16 cellular contexts compared by ENCODE assay signal in the genomic region with DNA sequence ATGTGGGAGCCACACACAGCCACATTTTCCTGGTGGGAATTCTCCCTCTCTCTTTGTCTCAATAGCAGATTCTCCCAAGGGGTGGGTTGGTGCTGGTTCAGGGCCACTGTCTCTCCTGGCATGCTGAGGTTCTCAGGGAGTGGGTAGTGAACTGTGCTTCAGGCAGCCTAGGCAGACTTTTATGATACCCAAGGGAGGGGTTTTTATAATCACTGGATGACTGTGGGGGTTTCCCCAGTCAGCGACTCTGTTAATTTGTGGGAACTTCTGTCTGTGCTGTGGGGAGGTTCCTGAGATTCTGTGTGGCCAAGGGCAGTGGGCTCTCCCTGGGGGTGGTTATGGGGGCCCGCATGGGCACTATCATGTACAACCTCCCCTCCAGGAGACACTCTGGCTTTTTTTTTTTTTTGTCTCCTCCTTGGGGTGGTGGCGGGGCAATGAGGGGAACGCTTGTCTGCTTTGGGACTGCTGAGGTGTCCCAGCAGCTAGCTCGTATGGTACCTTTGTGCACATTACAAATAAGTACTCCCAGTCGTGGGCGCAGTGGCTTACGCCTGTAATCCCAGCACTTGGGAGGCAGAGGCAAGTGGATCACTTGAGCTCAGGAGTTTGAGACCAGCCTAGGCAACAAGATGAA. TPM values are rescaled to one million over a fixed set of nuclear protein-coding genes. Genes with fewer than 3 reads are reported as not detected.
DNase-seq lines count a peak whose midpoint lies in the region; ATAC-seq, FAIRE-seq and TF ChIP-seq lines count a peak whose summit lies in the region.
"Had no signal": no experiment of that assay in that cellular context is flagged by ENCODE, and none has a peak within 500 bp of the region (broad histone marks: within the 10 kb centered on the region; RNA-seq: fewer than 3 reads in every experiment).

No MANE protein-coding gene starts in this region.

- no peaks in the 10 kb centered on the region for H3K9me3 Mint-ChIP-seq in CD4-positive, CD25-positive, alpha-beta regulatory T cell
- no peaks in the 10 kb centered on the region for H3K9me3 Mint-ChIP-seq in memory B cell
- H3K9me3 Mint-ChIP-seq: activated T-helper 1 cell treated with anti-CD3 and anti-CD28 coated beads, Interleukin-12 subunit alpha, Interleukin-12 subunit beta, Interleukin-2, Interleukin-4 antibody, amounts not matched to agents 30 ng/mL and 10 ng/mL and 1 ng/mL, durations not matched to agents 14 hours and 24 hours and 36 hours; immature natural killer cell had no signal

- no peak overlapping the region for H3K4me3 ChIP-seq in CD4-positive, CD25-positive, alpha-beta regulatory T cell (ENCODE audit: low read depth, low read length)
- no peak overlapping the region for H3K4me3 ChIP-seq in brain microvascular endothelial cell (ENCODE audit: low read depth, low read length)
- H3K4me3 ChIP-seq in WERI-Rb-1 (ENCODE audit: low read depth, low read length) = no peak overlapping the region
- H3K4me3 ChIP-seq: thoracic aorta had no signal

- DNase-seq in CD4-positive, CD25-positive, alpha-beta regulatory T cell = no peak
- DNase-seq in GM10266 (ENCODE audit: extremely low spot score) (peak; percentile 73), NAMALWA (ENCODE audit: low spot score) (peak; percentile 36), memory B cell (ENCODE audit: low spot score in 2 of 2) (no peak), brain microvascular endothelial cell (no peak), left ventricle myocardium superior (no peak), WERI-Rb-1 (no peak), RCC 7860 (ENCODE audit: low spot score) (no peak)
- DNase-seq: effector CD4-positive, alpha-beta T cell; foreskin fibroblast; immature natural killer cell; KBM-7; NCI-H82 had no signal

- no peak for ATAC-seq in CD4-positive, CD25-positive, alpha-beta regulatory T cell (ENCODE audit: low read depth in 2 of 2)
- ATAC-seq in memory B cell (ENCODE audit: low read depth) (peak; percentile 70), left ventricle myocardium superior (no peak)

- H3K27me3 Mint-ChIP-seq in CD4-positive, CD25-positive, alpha-beta regulatory T cell = peaks cover 9% of the 10 kb centered on the region
- peaks cover 10% of the 10 kb centered on the region for H3K27me3 Mint-ChIP-seq in memory B cell

- no peaks in the 10 kb centered on the region for H3K27me3 ChIP-seq in CD4-positive, CD25-positive, alpha-beta regulatory T cell (ENCODE audit: control insufficient read depth, insufficient read depth, low read length)
- H3K27me3 ChIP-seq in brain microvascular endothelial cell (replicated peaks) (no peaks in the 10 kb centered on the region), WERI-Rb-1 (ENCODE audit: insufficient read depth, low read depth, severe bottlenecking) (no peaks in the 10 kb centered on the region)

- intact Hi-C loops in left ventricle myocardium superior (cut with micrococcal nuclease) = no loop called here

- TF ChIP-seq CTCF in GM10266 (IDR thresholded peaks at IDR 0.05; ENCODE audit: control insufficient read depth, insufficient read depth, low read depth, missing control alignments) = no peak
- TF ChIP-seq CTCF in brain microvascular endothelial cell (IDR thresholded peaks at IDR 0.05; ENCODE audit: low read depth, low read length, missing control alignments) = no peak
- TF ChIP-seq CTCF in WERI-Rb-1 (IDR thresholded peaks at IDR 0.05; ENCODE audit: low read depth, low read length) = no peak

- H3K27ac Mint-ChIP-seq in CD4-positive, CD25-positive, alpha-beta regulatory T cell = peak overlapping the region in 2 of 3 donors; percentile 14 to 55
- H3K27ac Mint-ChIP-seq in memory B cell = no peak overlapping the region
- H3K27ac Mint-ChIP-seq: activated T-helper 1 cell treated with anti-CD3 and anti-CD28 coated beads, Interleukin-12 subunit alpha, Interleukin-12 subunit beta, Interleukin-2, Interleukin-4 antibody, amounts not matched to agents 30 ng/mL and 10 ng/mL and 1 ng/mL, durations not matched to agents 14 hours and 24 hours and 36 hours; immature natural killer cell had no signal

- H3K4me1 ChIP-seq in CD4-positive, CD25-positive, alpha-beta regulatory T cell (ENCODE audit: control insufficient read depth, insufficient read depth, low read length, poor library complexity, severe bottlenecking) = no peaks in the 10 kb centered on the region

- no peak overlapping the region for H3K27ac ChIP-seq in CD4-positive, CD25-positive, alpha-beta regulatory T cell (ENCODE audit: insufficient read depth, low read length, poor library complexity, severe bottlenecking)
- H3K27ac ChIP-seq in brain microvascular endothelial cell = no peak overlapping the region
- no peak overlapping the region for H3K27ac ChIP-seq in WERI-Rb-1
- H3K27ac ChIP-seq: thoracic aorta had no signal

- H3K4me1 Mint-ChIP-seq in CD4-positive, CD25-positive, alpha-beta regulatory T cell = peaks cover 0 to 3% (median under 1%) of the 10 kb centered on the region in 4 donors
- peaks cover 5% of the 10 kb centered on the region for H3K4me1 Mint-ChIP-seq in memory B cell
- H3K4me1 Mint-ChIP-seq: immature natural killer cell had no signal

- H3K4me3 Mint-ChIP-seq in CD4-positive, CD25-positive, alpha-beta regulatory T cell = no peak overlapping the region
- H3K4me3 Mint-ChIP-seq in memory B cell = no peak overlapping the region
- H3K4me3 Mint-ChIP-seq: activated T-helper 1 cell treated with anti-CD3 and anti-CD28 coated beads, Interleukin-12 subunit alpha, Interleukin-12 subunit beta, Interleukin-2, Interleukin-4 antibody, amounts not matched to agents 30 ng/mL and 10 ng/mL and 1 ng/mL, durations not matched to agents 14 hours and 24 hours and 36 hours; immature natural killer cell had no signal

- no peaks in the 10 kb centered on the region for H3K36me3 Mint-ChIP-seq in CD4-positive, CD25-positive, alpha-beta regulatory T cell
- no peaks in the 10 kb centered on the region for H3K36me3 Mint-ChIP-seq in memory B cell
- H3K36me3 Mint-ChIP-seq: immature natural killer cell had no signal

- in situ Hi-C loops in brain microvascular endothelial cell (cut with HindIII; ENCODE audit: low pct_ligation_motif_present, low sequenced_read_pairs) = no loop called here

- no peaks in the 10 kb centered on the region for H3K36me3 ChIP-seq in CD4-positive, CD25-positive, alpha-beta regulatory T cell (ENCODE audit: control insufficient read depth, insufficient read depth, low read length)
- H3K36me3 ChIP-seq in brain microvascular endothelial cell (replicated peaks) (no peaks in the 10 kb centered on the region), WERI-Rb-1 (no peaks in the 10 kb centered on the region)
- H3K36me3 ChIP-seq: thoracic aorta had no signal

- H3K9me3 ChIP-seq in CD4-positive, CD25-positive, alpha-beta regulatory T cell (ENCODE audit: control insufficient read depth in 2 of 2, low read length in 2 of 2) = no peaks in the 10 kb centered on the region
- no peaks in the 10 kb centered on the region for H3K9me3 ChIP-seq in WERI-Rb-1 (ENCODE audit: severe bottlenecking)
- H3K9me3 ChIP-seq: thoracic aorta had no signal

- no peak for FAIRE-seq in RCC 7860 (lab: Jason Lieb, UNC)
- FAIRE-seq: TTC549 had no signal

RNA-seq across cellular contexts. Expression of a gene that starts 10.0 kb away (rescaled TPM):
- 2.3 TPM for total RNA-seq in CD4-positive, CD25-positive, alpha-beta regulatory T cell
- polyA plus RNA-seq in CD4-positive, CD25-positive, alpha-beta regulatory T cell = under 1 TPM in 1 of 4 donors, not detected in 3; 0.25 TPM
- total RNA-seq in left ventricle myocardium superior = 2.1 TPM

RNA-seq across cellular contexts. Expression of a gene that starts 26.7 kb away (rescaled TPM):
- total RNA-seq in CD4-positive, CD25-positive, alpha-beta regulatory T cell = 33.5 TPM
- polyA plus RNA-seq in CD4-positive, CD25-positive, alpha-beta regulatory T cell = 10 to 100 TPM in 3 of 4 donors, 1 to 10 TPM in 1; 9.3 to 15.5 (median 12.6) TPM
- total RNA-seq in left ventricle myocardium superior = 35.9 TPM

RNA-seq across cellular contexts. Expression of a gene that starts 26.9 kb away (rescaled TPM):
- 29.3 TPM for total RNA-seq in CD4-positive, CD25-positive, alpha-beta regulatory T cell
- 10 to 100 TPM; 45.2 to 52.6 (median 48.3) TPM for polyA plus RNA-seq in CD4-positive, CD25-positive, alpha-beta regulatory T cell
- 116 TPM for total RNA-seq in left ventricle myocardium superior

RNA-seq across cellular contexts. Expression of a gene that starts 32.5 kb away (rescaled TPM):
- 7.7 TPM for total RNA-seq in CD4-positive, CD25-positive, alpha-beta regulatory T cell
- 1 to 10 TPM; 2.1 to 3.5 (median 2.4) TPM for polyA plus RNA-seq in CD4-positive, CD25-positive, alpha-beta regulatory T cell
- 9.6 TPM for total RNA-seq in left ventricle myocardium superior

Comparison
In these comparisons a context has a peak if more than half of its experiments do, and no peak if none do; other contexts are left out.
1. DNase-seq: peak in GM10266 (single experiment) and NAMALWA (single experiment); none in CD4-positive, CD25-positive, alpha-beta regulatory T cell (0 of 3), memory B cell (0 of 2), brain microvascular endothelial cell (single experiment), left ventricle myocardium superior (single experiment), WERI-Rb-1 (single experiment) and RCC 7860 (single experiment).